In genomic region chr1:89786628-89787214, GRCh38 we compare ENCODE assay signal across 29 cellular contexts.
"Had no signal": no experiment of that assay in that cellular context is flagged by ENCODE, and none has a peak within 500 bp of the region (broad histone marks: within the 10 kb centered on the region; RNA-seq: fewer than 3 reads in every experiment).

No MANE protein-coding gene starts in this region.

- H3K4me3 Mint-ChIP-seq: activated CD8-positive, alpha-beta T cell treated with anti-CD3 and anti-CD28 coated beads for 36 hours; activated naive CD4-positive, alpha-beta T cell treated with anti-CD3 and anti-CD28 coated beads, Interleukin-2, amount 10 ng/mL, durations not matched to agents 7 days and 5 days; activated naive CD8-positive, alpha-beta T cell; activated naive CD8-positive, alpha-beta T cell treated with anti-CD3 and anti-CD28 coated beads, Interleukin-2, amount 50 U/mL, for 24 hours; activated T-cell treated with anti-CD3 and anti-CD28 coated beads, Interleukin-2, amount 50 U/mL, for 4 hours; brain had no signal

- FAIRE-seq: bronchial epithelial cell, colon, TTC549 had no signal

- DNase-seq: activated CD4-positive, alpha-beta T cell treated with anti-CD3 and anti-CD28 coated beads for 1 hour; activated CD4-positive, alpha-beta T cell treated with anti-CD3 and anti-CD28 coated beads for 48 hours; activated CD4-positive, CD25-positive, alpha-beta regulatory T cell; activated CD8-positive, alpha-beta T cell treated with anti-CD3 and anti-CD28 coated beads for 36 hours; activated effector memory CD4-positive, alpha-beta T cell treated with Interleukin-2 at 50 U/mL for 16 hours; activated naive CD4-positive, alpha-beta T cell treated with anti-CD3 and anti-CD28 coated beads, Interleukin-2, amount 10 ng/mL, durations not matched to agents 7 days and 5 days; activated naive CD8-positive, alpha-beta T cell treated with anti-CD3 and anti-CD28 coated beads, Interleukin-2, amount 50 U/mL, for 24 hours; activated T-cell treated with anti-CD3 and anti-CD28 coated beads, Interleukin-2, amount 50 U/mL, for 4 hours; anterior cingulate cortex; caudate nucleus; MG63; NCI-H1048; NCI-H1105 treated with DMSO at 0.1 percent for 48 hours; NCI-H1436 treated with DMSO at 0.1 percent for 48 hours; NCI-H1694 treated with DMSO at 0.1 percent for 48 hours; NCI-H2029; NCI-H345; NCI-H524 treated with DMSO at 0.1 percent for 48 hours; PC-3; Right ventricle myocardium superior; SW 1271; T-helper 1 cell; T1000; WERI-Rb-1 had no signal

- H3K27me3 ChIP-seq: MG63 had no signal

- H3K27ac Mint-ChIP-seq: activated CD8-positive, alpha-beta T cell treated with anti-CD3 and anti-CD28 coated beads for 36 hours; activated naive CD4-positive, alpha-beta T cell treated with anti-CD3 and anti-CD28 coated beads, Interleukin-2, amount 10 ng/mL, durations not matched to agents 7 days and 5 days; activated naive CD8-positive, alpha-beta T cell treated with anti-CD3 and anti-CD28 coated beads, Interleukin-2, amount 50 U/mL, for 24 hours; brain had no signal

- H3K36me3 ChIP-seq: MG63, WERI-Rb-1 had no signal

- H3K27me3 Mint-ChIP-seq: activated CD8-positive, alpha-beta T cell treated with anti-CD3 and anti-CD28 coated beads for 36 hours; activated naive CD8-positive, alpha-beta T cell; activated naive CD8-positive, alpha-beta T cell treated with anti-CD3 and anti-CD28 coated beads, Interleukin-2, amount 50 U/mL, for 24 hours; brain had no signal

- H3K4me3 ChIP-seq: MG63 had no signal

- H3K9me3 Mint-ChIP-seq: activated CD8-positive, alpha-beta T cell treated with anti-CD3 and anti-CD28 coated beads for 36 hours; activated naive CD4-positive, alpha-beta T cell treated with anti-CD3 and anti-CD28 coated beads, Interleukin-2, amount 10 ng/mL, durations not matched to agents 7 days and 5 days; activated naive CD8-positive, alpha-beta T cell treated with anti-CD3 and anti-CD28 coated beads, Interleukin-2, amount 50 U/mL, for 24 hours; activated T-cell treated with anti-CD3 and anti-CD28 coated beads, Interleukin-2, amount 50 U/mL, for 4 hours; brain had no signal

- H3K27ac ChIP-seq: WERI-Rb-1 had no signal

- H3K36me3 Mint-ChIP-seq: activated naive CD4-positive, alpha-beta T cell treated with anti-CD3 and anti-CD28 coated beads, Interleukin-2, amount 10 ng/mL, durations not matched to agents 7 days and 5 days; activated naive CD8-positive, alpha-beta T cell; brain had no signal

- H3K9me3 ChIP-seq: MG63 had no signal

- ATAC-seq: activated CD8-positive, alpha-beta T cell treated with anti-CD3 and anti-CD28 coated beads for 36 hours; activated naive CD8-positive, alpha-beta T cell treated with anti-CD3 and anti-CD28 coated beads, Interleukin-2, amount 50 U/mL, for 24 hours; activated T-cell treated with anti-CD3 and anti-CD28 coated beads, Interleukin-2, amount 50 U/mL, for 4 hours; PC-3 had no signal
